In genomic region chr16:10738231-10739077, GRCh38 we compare ENCODE assay signal across 9 cellular contexts. TPM values are rescaled to one million over a fixed set of nuclear protein-coding genes. Genes with fewer than 3 reads are reported as not detected.
DNase-seq lines count a peak whose midpoint lies in the region; ATAC-seq and TF ChIP-seq lines count a peak whose summit lies in the region.
"Had no signal": no experiment of that assay in that cellular context is flagged by ENCODE, and none has a peak within 500 bp of the region (broad histone marks: within the 10 kb centered on the region; RNA-seq: fewer than 3 reads in every experiment).

No MANE protein-coding gene starts in this region.

- H3K4me1 ChIP-seq in heart right ventricle, result peaks cover 6 to 41% (median 34%) of the 10 kb centered on the region in 9 donors

- TF ChIP-seq CTCF in heart right ventricle (IDR thresholded peaks at IDR 0.05), result peak in 1 of 9 donors; percentile 11

- H3K4me3 ChIP-seq in heart right ventricle, result no peak overlapping the region

- DNase-seq in DMS 273 (lab: John Stamatoyannopoulos, UW; ENCODE audit: unreplicated experiment), result peak; percentile 53
- DNase-seq in DMS 273 treated with DMSO at 0.1 percent for 48 hours (lab: John Stamatoyannopoulos, UW), result no peak
- peak; percentile 22 for DNase-seq in NOMO-1 treated with dmso at 0.1 percent for 144 hours (lab: John Stamatoyannopoulos, UW; ENCODE audit: unreplicated experiment)
- DNase-seq in activated naive CD4-positive, alpha-beta T cell treated with anti-CD3 and anti-CD28 coated beads, Interleukin-2, amount 50 U/mL, for 16 hours, result peak; percentile 36
- DNase-seq in heart right ventricle, result peak; percentile 84 to 85
- DNase-seq in stimulated activated CD4-positive, alpha-beta T cell treated with anti-CD3 and anti-CD28 coated beads, Interleukin-12 subunit alpha, Interleukin-12 subunit beta, amount 100 ng/mL, for 4 hours, result peak; percentile 28
- DNase-seq in AG08396 (ENCODE audit: low spot score), result no peak

- no peaks in the 10 kb centered on the region for H3K36me3 ChIP-seq in heart right ventricle

- no peaks in the 10 kb centered on the region for H3K27me3 ChIP-seq in heart right ventricle

- 45 to 55% methylated on average over 12 of the region's 12 CpGs for WGBS in heart right ventricle, 2 donors

- peak overlapping the region; percentile 51 to 90 (median 82) for H3K27ac ChIP-seq in heart right ventricle
- H3K27ac ChIP-seq: 22Rv1 had no signal

- ATAC-seq in HG02759 (IDR thresholded peaks at IDR 0.05; ENCODE audit: unreplicated experiment) (peak; percentile 76), heart right ventricle (peak; percentile 86 to 93 (median 90))

- intact Hi-C loops in heart right ventricle (cut with DNase I), result loop anchor here in 9 of 10 donors (5.0 to 10.0 kb wide), 9 partner anchors 124 to 484 kb away; partner anchors contain the start of gene EMP2 (in 1 of the 9)

- peaks cover 0 to 6% (median 0%) of the 10 kb centered on the region in 11 donors for H3K9me3 ChIP-seq in heart right ventricle

RNA-seq across cellular contexts. Expression of gene NUBP1, which starts 5.2 kb away (rescaled TPM):
- total RNA-seq in heart right ventricle, result 10 to 100 TPM; 44.1 to 57.1 (median 50.3) TPM
- polyA plus RNA-seq in heart right ventricle, result 10 to 100 TPM; 54.5 to 82.1 TPM

RNA-seq across cellular contexts. Expression of gene TEKT5, which starts 43.7 kb away (rescaled TPM):
- under 1 TPM in 2 of 10 donors, not detected in 8; 0.59 to 0.69 TPM for total RNA-seq in heart right ventricle
- polyA plus RNA-seq in heart right ventricle, result not detected

Comparison
In these comparisons a context has a peak if more than half of its experiments do, and no peak if none do; other contexts are left out.
1. DNase-seq: peak in DMS 273 (single experiment), NOMO-1 treated with dmso at 0.1 percent for 144 hours (single experiment), activated naive CD4-positive, alpha-beta T cell treated with anti-CD3 and anti-CD28 coated beads, Interleukin-2, amount 50 U/mL, for 16 hours (single experiment), heart right ventricle (2 of 2) and stimulated activated CD4-positive, alpha-beta T cell treated with anti-CD3 and anti-CD28 coated beads, Interleukin-12 subunit alpha, Interleukin-12 subunit beta, amount 100 ng/mL, for 4 hours (single experiment); none in DMS 273 treated with DMSO at 0.1 percent for 48 hours (single experiment) and AG08396 (single experiment).